ENCODE assay signal across 8 cellular contexts in the genomic region with DNA sequence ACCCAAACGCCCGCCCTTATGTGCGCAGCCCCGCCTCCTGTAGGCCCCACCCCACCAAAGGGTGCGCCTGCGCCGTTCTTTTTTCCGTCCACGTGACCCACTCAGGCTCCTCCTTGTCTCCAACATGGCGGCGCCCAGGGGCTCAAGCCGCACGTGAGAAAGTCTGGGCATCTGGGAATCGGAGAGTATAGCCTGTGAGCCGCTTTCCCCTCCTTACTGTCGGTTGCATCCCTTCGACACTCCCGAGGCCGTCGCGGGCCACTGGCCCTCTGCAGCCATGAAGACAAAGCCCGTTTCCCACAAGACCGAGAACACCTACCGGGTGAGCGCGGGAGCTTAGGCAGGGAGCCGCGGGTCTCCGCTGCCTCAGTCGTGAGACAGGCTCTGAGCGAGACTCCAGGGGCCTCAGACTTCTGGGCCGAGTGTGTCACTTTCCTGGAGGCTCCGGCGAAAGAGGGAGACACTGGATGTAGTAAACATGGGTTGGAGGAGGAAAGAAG. TPM values are rescaled to one million over a fixed set of nuclear protein-coding genes. Genes with fewer than 3 reads are reported as not detected.
DNase-seq lines count a peak whose midpoint lies in the region; ATAC-seq, FAIRE-seq and TF ChIP-seq lines count a peak whose summit lies in the region.

TSS of gene UTP20 (plus strand) at position 100 of the 500 bp plus-strand sequence. CDS start at position 278, 178 bp downstream.

- ATAC-seq in GM18505 (IDR thresholded peaks at IDR 0.05; ENCODE audit: unreplicated experiment) (peak; percentile 100), HG02938 (IDR thresholded peaks at IDR 0.05; ENCODE audit: unreplicated experiment) (peak; percentile 99)

- peak within 1 kb of the TSS; percentile 82 to 85 for H3K4me3 ChIP-seq in right atrium auricular region

- H3K36me3 ChIP-seq in right atrium auricular region = no peaks in the 10 kb centered on the region

- DNase-seq in NCI-H187 treated with DMSO at 0.1 percent for 48 hours (lab: John Stamatoyannopoulos, UW) (peak; percentile 75), T-helper 2 cell (peak; percentile 84 to 90 (median 89)), anterior cingulate cortex (lab: John Stamatoyannopoulos, UW) (peak; percentile 35 to 98 (median 89)), right atrium auricular region (ENCODE audit: low spot score) (peak; percentile 92), pulmonary artery endothelial cell (ENCODE audit: low read depth, low spot score) (peak; percentile 57), urothelium cell line (ENCODE audit: low spot score) (peak; percentile 84)

- peak; percentile 74 for TF ChIP-seq POLR2A in GM18505 (IDR thresholded peaks at IDR 0.05; ENCODE audit: borderline replicate concordance, extremely low read depth, insufficient read depth, insufficient read length)

- H3K4me1 ChIP-seq in right atrium auricular region = peaks cover 0 to 10% of the 10 kb centered on the region in 2 donors

- no peaks in the 10 kb centered on the region for H3K27me3 ChIP-seq in right atrium auricular region

- no peak for FAIRE-seq in urothelium cell line (lab: Jason Lieb, UNC)

- no peaks in the 10 kb centered on the region for H3K9me3 ChIP-seq in right atrium auricular region

- no peak for TF ChIP-seq CTCF in right atrium auricular region (IDR thresholded peaks at IDR 0.05)

- peak within 1 kb of the TSS in 1 of 2 donors; percentile 31 for H3K27ac ChIP-seq in right atrium auricular region

RNA-seq across cellular contexts. Expression of gene UTP20, which starts in this region (rescaled TPM):
- total RNA-seq in right atrium auricular region = 1 to 10 TPM; 5.8 to 6.7 TPM
- total RNA-seq in pulmonary artery endothelial cell = 18.7 and 30.9 TPM in 2 replicates
